14 cellular contexts compared by ENCODE assay signal in genomic region chr5:93364386-93364785, GRCh38.
DNase-seq lines count a peak whose midpoint lies in the region; ATAC-seq, FAIRE-seq and TF ChIP-seq lines count a peak whose summit lies in the region.
"Had no signal": no experiment of that assay in that cellular context is flagged by ENCODE, and none has a peak within 500 bp of the region (broad histone marks: within the 10 kb centered on the region; RNA-seq: fewer than 3 reads in every experiment).

No MANE protein-coding gene starts in this region.

- no peak overlapping the region for H3K4me3 ChIP-seq in GM12878
- H3K4me3 ChIP-seq in neural progenitor cell, result no peak overlapping the region
- no peak overlapping the region for H3K4me3 ChIP-seq in heart left ventricle

- TF ChIP-seq POLR2A in GM12878 (IDR thresholded peaks at IDR 0.05; ENCODE audit: low read depth, low read length), result no peak
- TF ChIP-seq POLR2A in heart left ventricle (IDR thresholded peaks at IDR 0.05), result no peak

- DNase-seq in NCI-H2171 treated with DMSO at 0.1 percent for 48 hours (lab: John Stamatoyannopoulos, UW), result peak; percentile 10
- no peak for DNase-seq in NCI-H2171 (lab: John Stamatoyannopoulos, UW)
- DNase-seq in GM12878 (ENCODE audit: low read depth, low spot score), result no peak
- no peak for DNase-seq in neural progenitor cell (ENCODE audit: low spot score)
- DNase-seq in activated CD4-positive, alpha-beta T cell treated with anti-CD3 and anti-CD28 coated beads, Interleukin-2, amount 50 U/mL, for 48 hours, result no peak
- no peak for DNase-seq in heart left ventricle
- DNase-seq: 8988T; AML-193; C1 segment of cervical spinal cord; CD4-positive, alpha-beta T cell; DMS79 had no signal

- no peak for TF ChIP-seq RAD21 in GM12878 (IDR thresholded peaks at IDR 0.05; ENCODE audit: insufficient read depth, low read depth, low read length)

- no peaks in the 10 kb centered on the region for H3K79me2 ChIP-seq in GM12878 (ENCODE audit: control insufficient read depth, insufficient read depth, low read length)
- H3K79me2 ChIP-seq in neural progenitor cell (ENCODE audit: low read depth), result no peaks in the 10 kb centered on the region

- ATAC-seq in GM12878 (no peak), GM21515 (IDR thresholded peaks at IDR 0.05; ENCODE audit: unreplicated experiment) (no peak), heart left ventricle (no peak)

- in situ Hi-C loops in GM12878 (cut with MboI), result no loop called here

- H3F3A ChIP-seq in neural progenitor cell (ENCODE audit: low read depth), result no peaks in the 10 kb centered on the region

- CTCF ChIA-PET in GM12878 (lab: Yijun Ruan, JAX), result no interaction called here

- SMC1A ChIA-PET in GM12878 (lab: Charles Lee; ENCODE audit: uncharacterized antibody, unreplicated experiment), result no interaction called here

- H3K36me3 ChIP-seq in GM12878 (ENCODE audit: control insufficient read depth in 2 of 2, insufficient read depth in 2 of 2, low read length in 1 of 2), result no peaks in the 10 kb centered on the region
- no peaks in the 10 kb centered on the region for H3K36me3 ChIP-seq in neural progenitor cell
- no peaks in the 10 kb centered on the region for H3K36me3 ChIP-seq in heart left ventricle

- H3K27me3 ChIP-seq in GM12878 (replicated peaks in 1 of 2; ENCODE audit: control insufficient read depth in 2 of 2, insufficient read depth in 2 of 2, low read length in 1 of 2), result no peaks in the 10 kb centered on the region
- no peaks in the 10 kb centered on the region for H3K27me3 ChIP-seq in neural progenitor cell
- no peaks in the 10 kb centered on the region for H3K27me3 ChIP-seq in heart left ventricle

- POLR2A ChIA-PET in GM12878 (lab: Charles Lee), result no interaction called here

- H3K9ac ChIP-seq in GM12878 (ENCODE audit: control insufficient read depth, insufficient read depth, low read length), result no peak overlapping the region
- H3K9ac ChIP-seq in neural progenitor cell, result no peak overlapping the region

- TF ChIP-seq CTCF in GM12878 (IDR thresholded peaks at IDR 0.05 in 2 of 3, conservative IDR thresholded peaks at IDR 0.05 in 1 of 3; ENCODE audit: control insufficient read depth in 2 of 3, extremely low read depth in 1 of 3, insufficient read depth in 1 of 3, low read depth in 3 of 3, low read length in 3 of 3) (no peak), neural progenitor cell (IDR thresholded peaks at IDR 0.05) (no peak), heart left ventricle (IDR thresholded peaks at IDR 0.05) (no peak)

- H4K20me1 ChIP-seq in GM12878 (ENCODE audit: control insufficient read depth, insufficient read depth) (no peaks in the 10 kb centered on the region), neural progenitor cell (ENCODE audit: low read depth) (no peaks in the 10 kb centered on the region)

- WGBS in GM12878 (ENCODE audit: insufficient coverage, insufficient replicate concordance, low lambda C conversion rate, missing lambda C conversion rate), result 36% methylated on average over 2 of the region's 2 CpGs
- WGBS in heart left ventricle, 4 donors, result 59 to 78% (median 67%) methylated on average over 2 of the region's 2 CpGs

- peaks cover 1% of the 10 kb centered on the region for H3K36me3 Mint-ChIP-seq in neural progenitor cell
- H3K36me3 Mint-ChIP-seq: IgD-negative memory B cell had no signal

- H3K27ac ChIP-seq in GM12878 (ENCODE audit: control insufficient read depth, insufficient read depth) (no peak overlapping the region), neural progenitor cell (no peak overlapping the region), heart left ventricle (no peak overlapping the region)

- peaks cover 6% of the 10 kb centered on the region for H3K4me1 Mint-ChIP-seq in neural progenitor cell
- H3K4me1 Mint-ChIP-seq: IgD-negative memory B cell had no signal

- no peak overlapping the region for H3K27ac Mint-ChIP-seq in neural progenitor cell
- H3K27ac Mint-ChIP-seq: CD4-positive, alpha-beta T cell; IgD-negative memory B cell had no signal

- no peak for TF ChIP-seq EP300 in GM12878 (IDR thresholded peaks at IDR 0.05; ENCODE audit: borderline replicate concordance in 1 of 2, control insufficient read depth in 1 of 2, low read depth in 2 of 2, low read length in 2 of 2)

- intact Hi-C loops in GM12878 (cut with micrococcal nuclease; ENCODE audit: unreplicated experiment), result no loop called here
- intact Hi-C loops in heart left ventricle (cut with DNase I), result no loop called here

- no peaks in the 10 kb centered on the region for H3K9me3 ChIP-seq in GM12878 (replicated peaks; ENCODE audit: control insufficient read depth, insufficient read depth, low read length)
- peaks cover 3% of the 10 kb centered on the region for H3K9me3 ChIP-seq in neural progenitor cell (ENCODE audit: low read depth)
- H3K9me3 ChIP-seq in heart left ventricle, result peaks cover 0 to 5% (median 0%) of the 10 kb centered on the region in 12 donors

- H3K4me2 ChIP-seq in GM12878 (ENCODE audit: control insufficient read depth, insufficient read depth) (no peak overlapping the region), neural progenitor cell (no peak overlapping the region)

- no peak for FAIRE-seq in GM12878 (lab: Jason Lieb, UNC)
- FAIRE-seq: GM12891 had no signal

- RAD21 ChIA-PET in GM12878 (lab: Charles Lee; ENCODE audit: unreplicated experiment), result no interaction called here

- H3K4me1 ChIP-seq in GM12878 (ENCODE audit: control insufficient read depth, insufficient read depth, low read length), result no peaks in the 10 kb centered on the region
- H3K4me1 ChIP-seq in neural progenitor cell, result peaks cover 8% of the 10 kb centered on the region
- peaks cover 0 to 7% (median 0%) of the 10 kb centered on the region in 12 donors for H3K4me1 ChIP-seq in heart left ventricle

- H3K4me3 Mint-ChIP-seq in neural progenitor cell, result no peak overlapping the region
- H3K4me3 Mint-ChIP-seq: CD4-positive, alpha-beta T cell; IgD-negative memory B cell had no signal

- no TSS peak for BruUV-seq in GM12878 (replicated peaks; lab: Mats Ljungman, UMichigan)

- H2AFZ ChIP-seq in GM12878 (ENCODE audit: control insufficient read depth, low read depth, low read length) (no peak overlapping the region), neural progenitor cell (replicated peaks) (peak overlapping the region; percentile 87)

- H3K9me3 Mint-ChIP-seq in neural progenitor cell, result peaks cover 5% of the 10 kb centered on the region

- H3K27me3 Mint-ChIP-seq in neural progenitor cell (ENCODE audit: insufficient read depth, low read depth), result no peaks in the 10 kb centered on the region
- H3K27me3 Mint-ChIP-seq: CD4-positive, alpha-beta T cell; IgD-negative memory B cell had no signal

TF ChIP-seq in GM12878, 131 proteins besides CTCF, POLR2A, EP300 and RAD21:
- TF ChIP-seq RUNX3 (IDR thresholded peaks at IDR 0.05; ENCODE audit: low read length), result peak; percentile 15; the same call in 1 of the 2 replicates
- no peak for TF ChIP-seq POLR2AphosphoS5 (IDR thresholded peaks at IDR 0.05; ENCODE audit: low read length)
- no peak for TF ChIP-seq FOXK2 (IDR thresholded peaks at IDR 0.05)
- TF ChIP-seq, protein P1, sequence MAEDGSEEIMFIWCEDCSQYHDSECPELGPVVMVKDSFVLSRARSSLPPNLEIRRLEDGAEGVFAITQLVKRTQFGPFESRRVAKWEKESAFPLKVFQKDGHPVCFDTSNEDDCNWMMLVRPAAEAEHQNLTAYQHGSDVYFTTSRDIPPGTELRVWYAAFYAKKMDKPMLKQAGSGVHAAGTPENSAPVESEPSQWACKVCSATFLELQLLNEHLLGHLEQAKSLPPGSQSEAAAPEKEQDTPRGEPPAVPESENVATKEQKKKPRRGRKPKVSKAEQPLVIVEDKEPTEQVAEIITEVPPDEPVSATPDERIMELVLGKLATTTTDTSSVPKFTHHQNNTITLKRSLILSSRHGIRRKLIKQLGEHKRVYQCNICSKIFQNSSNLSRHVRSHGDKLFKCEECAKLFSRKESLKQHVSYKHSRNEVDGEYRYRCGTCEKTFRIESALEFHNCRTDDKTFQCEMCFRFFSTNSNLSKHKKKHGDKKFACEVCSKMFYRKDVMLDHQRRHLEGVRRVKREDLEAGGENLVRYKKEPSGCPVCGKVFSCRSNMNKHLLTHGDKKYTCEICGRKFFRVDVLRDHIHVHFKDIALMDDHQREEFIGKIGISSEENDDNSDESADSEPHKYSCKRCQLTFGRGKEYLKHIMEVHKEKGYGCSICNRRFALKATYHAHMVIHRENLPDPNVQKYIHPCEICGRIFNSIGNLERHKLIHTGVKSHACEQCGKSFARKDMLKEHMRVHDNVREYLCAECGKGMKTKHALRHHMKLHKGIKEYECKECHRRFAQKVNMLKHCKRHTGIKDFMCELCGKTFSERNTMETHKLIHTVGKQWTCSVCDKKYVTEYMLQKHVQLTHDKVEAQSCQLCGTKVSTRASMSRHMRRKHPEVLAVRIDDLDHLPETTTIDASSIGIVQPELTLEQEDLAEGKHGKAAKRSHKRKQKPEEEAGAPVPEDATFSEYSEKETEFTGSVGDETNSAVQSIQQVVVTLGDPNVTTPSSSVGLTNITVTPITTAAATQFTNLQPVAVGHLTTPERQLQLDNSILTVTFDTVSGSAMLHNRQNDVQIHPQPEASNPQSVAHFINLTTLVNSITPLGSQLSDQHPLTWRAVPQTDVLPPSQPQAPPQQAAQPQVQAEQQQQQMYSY (CRISPR knock-in tag; IDR thresholded peaks at IDR 0.05), result no peak
- TF ChIP-seq, protein P2, sequence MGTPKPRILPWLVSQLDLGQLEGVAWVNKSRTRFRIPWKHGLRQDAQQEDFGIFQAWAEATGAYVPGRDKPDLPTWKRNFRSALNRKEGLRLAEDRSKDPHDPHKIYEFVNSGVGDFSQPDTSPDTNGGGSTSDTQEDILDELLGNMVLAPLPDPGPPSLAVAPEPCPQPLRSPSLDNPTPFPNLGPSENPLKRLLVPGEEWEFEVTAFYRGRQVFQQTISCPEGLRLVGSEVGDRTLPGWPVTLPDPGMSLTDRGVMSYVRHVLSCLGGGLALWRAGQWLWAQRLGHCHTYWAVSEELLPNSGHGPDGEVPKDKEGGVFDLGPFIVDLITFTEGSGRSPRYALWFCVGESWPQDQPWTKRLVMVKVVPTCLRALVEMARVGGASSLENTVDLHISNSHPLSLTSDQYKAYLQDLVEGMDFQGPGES (IDR thresholded peaks at IDR 0.05), result no peak
